Comparison of ENCODE assay signal across 18 cellular contexts in the genomic region with DNA sequence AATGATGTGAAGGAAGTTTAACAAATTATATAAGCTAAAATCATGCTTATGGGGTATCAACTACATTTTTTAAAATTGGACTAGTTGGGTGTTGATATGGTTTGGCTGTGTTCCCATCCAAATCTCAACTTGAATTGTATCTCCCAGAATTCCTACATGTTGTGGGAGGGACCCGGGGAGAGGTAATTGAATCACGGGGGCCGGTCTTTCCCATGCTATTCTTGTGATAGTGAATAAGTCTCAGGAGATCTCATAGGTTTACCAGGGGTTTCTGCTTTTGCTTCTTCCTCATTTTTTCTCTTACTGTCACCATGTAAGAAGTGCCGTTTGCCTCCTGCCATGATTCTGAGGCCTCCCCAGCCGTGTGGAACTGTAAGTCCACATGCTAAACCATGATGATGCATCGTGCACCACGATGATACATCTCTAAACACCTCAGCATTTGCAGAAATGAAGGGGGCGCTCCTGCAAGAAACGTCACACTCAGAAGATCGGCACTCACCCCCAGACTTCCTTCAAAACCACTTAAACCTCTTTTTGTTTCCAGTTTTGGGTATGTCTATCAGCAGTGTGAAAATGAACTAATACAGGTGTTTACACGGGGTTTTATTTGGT.
A peak's percentile ranks its signal among the peaks of the same experiment; 100 is the strongest.
DNase-seq lines count a peak whose midpoint lies in the region; ATAC-seq and TF ChIP-seq lines count a peak whose summit lies in the region.
"Had no signal": no experiment of that assay in that cellular context is flagged by ENCODE, and none has a peak within 500 bp of the region (broad histone marks: within the 10 kb centered on the region; RNA-seq: fewer than 3 reads in every experiment).

No MANE protein-coding gene starts in this region.

- H3K27me3 Mint-ChIP-seq in GM23338 (ENCODE audit: insufficient read depth, low read depth, poor library complexity), result peaks cover 8% of the 10 kb centered on the region

- peaks cover 5% of the 10 kb centered on the region; the same call in 2 of the 3 replicates for H3K36me3 Mint-ChIP-seq in GM23338 (ENCODE audit: low read depth)
- H3K36me3 Mint-ChIP-seq: activated CD8-positive, alpha-beta memory T cell treated with anti-CD3 and anti-CD28 coated beads, Interleukin-2, amount 10 ng/mL, durations not matched to agents 7 days and 5 days; activated naive CD8-positive, alpha-beta T cell; natural killer cell had no signal

- H3K27ac Mint-ChIP-seq in GM23338, result no peak overlapping the region
- H3K27ac Mint-ChIP-seq: activated CD8-positive, alpha-beta memory T cell treated with anti-CD3 and anti-CD28 coated beads, Interleukin-2, amount 10 ng/mL, durations not matched to agents 7 days and 5 days; activated naive CD8-positive, alpha-beta T cell; CD4-positive, alpha-beta T cell; natural killer cell had no signal

- H3K4me1 ChIP-seq in GM23338 (ENCODE audit: insufficient read depth), result peaks cover 8% of the 10 kb centered on the region; the same call in 1 of the 2 replicates
- H3K4me1 ChIP-seq: left lung, SJCRH30 had no signal

- H3K36me3 ChIP-seq in GM23338 (ENCODE audit: insufficient read depth), result no peaks in the 10 kb centered on the region; the same call in 1 of the 2 replicates
- H3K36me3 ChIP-seq: left lung, SJCRH30, stomach had no signal

- no peak overlapping the region for H3K4me3 Mint-ChIP-seq in GM23338
- H3K4me3 Mint-ChIP-seq: activated CD8-positive, alpha-beta memory T cell treated with anti-CD3 and anti-CD28 coated beads, Interleukin-2, amount 10 ng/mL, durations not matched to agents 7 days and 5 days; activated naive CD8-positive, alpha-beta T cell; CD4-positive, alpha-beta T cell; natural killer cell had no signal

- 0 out of 4 replicates have a peak, but pooled peaks of 1 of the 2 experiments have one; percentile 1 for TF ChIP-seq CTCF in GM23338 (conservative IDR thresholded peaks at IDR 0.05; ENCODE audit: low read depth in 2 of 2)

- H3K27ac ChIP-seq in GM23338 (ENCODE audit: low read depth), result no peak overlapping the region
- H3K27ac ChIP-seq: left lung, SJCRH30 had no signal

- H3K9me3 Mint-ChIP-seq in GM23338, result no peaks in the 10 kb centered on the region; the same call in 2 of the 3 replicates
- H3K9me3 Mint-ChIP-seq: CD4-positive, alpha-beta T cell; natural killer cell had no signal

- H3K79me2 ChIP-seq in GM23338 (replicated peaks; ENCODE audit: insufficient read depth), result peaks cover 5% of the 10 kb centered on the region

- H3K27me3 ChIP-seq in GM23338 (ENCODE audit: insufficient read depth), result no peaks in the 10 kb centered on the region
- H3K27me3 ChIP-seq: SJCRH30, stomach had no signal

- peaks cover 14% of the 10 kb centered on the region for H4K20me1 ChIP-seq in GM23338 (replicated peaks; ENCODE audit: insufficient read depth)

- H3K9me2 ChIP-seq in GM23338 (ENCODE audit: insufficient read depth), result no peaks in the 10 kb centered on the region

- DNase-seq in COR-L47 (lab: John Stamatoyannopoulos, UW), result peak; percentile 30
- peak; percentile 17 for DNase-seq in ELR (ENCODE audit: low read depth)
- peak; percentile 28 for DNase-seq in T1000 (lab: John Stamatoyannopoulos, UW)
- peak; percentile 21 for DNase-seq in myocyte (ENCODE audit: low read depth)
- no peak for DNase-seq in GM23338 (ENCODE audit: low spot score)
- DNase-seq: activated CD8-positive, alpha-beta memory T cell treated with anti-CD3 and anti-CD28 coated beads, Interleukin-2, amount 10 ng/mL, durations not matched to agents 7 days and 5 days; CD4-positive, alpha-beta T cell; hippocampal formation; left lung; natural killer cell; NCI-H2171; right cardiac atrium; SJCRH30; stomach had no signal

- no peak overlapping the region for H3K4me3 ChIP-seq in GM23338
- H3K4me3 ChIP-seq: K562, left lung, SJCRH30, stomach had no signal

- H2AFZ ChIP-seq in GM23338, result no peak overlapping the region

- ATAC-seq in HG02981 (IDR thresholded peaks at IDR 0.05; ENCODE audit: unreplicated experiment), result no peak
- ATAC-seq in GM21526 (IDR thresholded peaks at IDR 0.05; ENCODE audit: low FRiP score, unreplicated experiment), result no peak
- no peak for ATAC-seq in GM23338
- ATAC-seq: activated CD8-positive, alpha-beta memory T cell treated with anti-CD3 and anti-CD28 coated beads, Interleukin-2, amount 10 ng/mL, durations not matched to agents 7 days and 5 days; K562; left lung; natural killer cell; right cardiac atrium had no signal

- peaks cover 38% of the 10 kb centered on the region for H3K4me1 Mint-ChIP-seq in GM23338
- H3K4me1 Mint-ChIP-seq: natural killer cell had no signal

- H3K4me2 ChIP-seq in GM23338, result no peak overlapping the region

- 0 out of 2 replicates have a peak, but pooled peaks cover 2% of the 10 kb centered on the region for H3F3A ChIP-seq in GM23338 (replicated peaks; ENCODE audit: low read depth)

TF ChIP-seq in GM23338, 12 proteins besides CTCF, POLR2A, EP300 and RAD21 (continues in another document):
- TF ChIP-seq POLR2AphosphoS5 (IDR thresholded peaks at IDR 0.05; ENCODE audit: low read depth) (no peak), ZNF331 (CRISPR knock-in tag; IDR thresholded peaks at IDR 0.05; ENCODE audit: low read depth) (no peak), NANOG (IDR thresholded peaks at IDR 0.05; ENCODE audit: borderline replicate concordance) (no peak), ZNF114 (CRISPR knock-in tag; IDR thresholded peaks at IDR 0.05) (no peak), CREB1 (CRISPR knock-in tag; IDR thresholded peaks at IDR 0.05; ENCODE audit: low read depth) (no peak), REST (IDR thresholded peaks at IDR 0.05; ENCODE audit: unreplicated experiment) (no peak)
- TF ChIP-seq, protein P1, sequence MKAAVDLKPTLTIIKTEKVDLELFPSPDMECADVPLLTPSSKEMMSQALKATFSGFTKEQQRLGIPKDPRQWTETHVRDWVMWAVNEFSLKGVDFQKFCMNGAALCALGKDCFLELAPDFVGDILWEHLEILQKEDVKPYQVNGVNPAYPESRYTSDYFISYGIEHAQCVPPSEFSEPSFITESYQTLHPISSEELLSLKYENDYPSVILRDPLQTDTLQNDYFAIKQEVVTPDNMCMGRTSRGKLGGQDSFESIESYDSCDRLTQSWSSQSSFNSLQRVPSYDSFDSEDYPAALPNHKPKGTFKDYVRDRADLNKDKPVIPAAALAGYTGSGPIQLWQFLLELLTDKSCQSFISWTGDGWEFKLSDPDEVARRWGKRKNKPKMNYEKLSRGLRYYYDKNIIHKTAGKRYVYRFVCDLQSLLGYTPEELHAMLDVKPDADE (IDR thresholded peaks at IDR 0.05), result no peak
